32 cellular contexts compared by ENCODE assay signal in genomic region chr17:66491665-66492064, GRCh38.
A peak's percentile ranks its signal among the peaks of the same experiment; 100 is the strongest.
DNase-seq lines count a peak whose midpoint lies in the region; ATAC-seq, FAIRE-seq and TF ChIP-seq lines count a peak whose summit lies in the region.
"Had no signal": no experiment of that assay in that cellular context is flagged by ENCODE, and none has a peak within 500 bp of the region (broad histone marks: within the 10 kb centered on the region; RNA-seq: fewer than 3 reads in every experiment).

No MANE protein-coding gene starts in this region.

- H3K9me3 ChIP-seq in SK-N-SH (no peaks in the 10 kb centered on the region), heart right ventricle (no peaks in the 10 kb centered on the region)
- no peaks in the 10 kb centered on the region for H3K9me3 ChIP-seq in CD8-positive, alpha-beta T cell (ENCODE audit: low read length)
- H3K9me3 ChIP-seq: adrenal gland, left ventricle myocardium inferior, testis had no signal

- peak overlapping the region; percentile 72; the same call in 1 of the 2 replicates for H3K4me2 ChIP-seq in SK-N-SH

- H3K36me3 Mint-ChIP-seq in CD8-positive, alpha-beta T cell: peaks cover 24% of the 10 kb centered on the region
- H3K36me3 Mint-ChIP-seq in activated CD8-positive, alpha-beta T cell treated with anti-CD3 and anti-CD28 coated beads for 36 hours (ENCODE audit: low read depth): peaks cover 29% of the 10 kb centered on the region
- H3K36me3 Mint-ChIP-seq: naive B cell; stimulated activated memory B cell treated with anti-CD40 and anti-IgM and Interleukin-4, amounts not matched to agents 10 μg/mL and 1 μg/mL and 100 μg/mL, for 72 hours had no signal

- intact Hi-C loops in CD8-positive, alpha-beta T cell (cut with DNase I, micrococcal nuclease): no loop called here
- intact Hi-C loops in activated CD8-positive, alpha-beta T cell treated with anti-CD3 and anti-CD28 coated beads for 36 hours (cut with micrococcal nuclease): no loop called here
- intact Hi-C loops in heart right ventricle (cut with DNase I): no loop called here

- no peak overlapping the region for H3K4me3 Mint-ChIP-seq in CD8-positive, alpha-beta T cell
- no peak overlapping the region for H3K4me3 Mint-ChIP-seq in activated CD8-positive, alpha-beta T cell treated with anti-CD3 and anti-CD28 coated beads for 36 hours
- H3K4me3 Mint-ChIP-seq: CD8-positive, alpha-beta memory T cell; IgD-negative memory B cell; naive B cell; stimulated activated memory B cell treated with anti-CD40 and anti-IgM and Interleukin-4, amounts not matched to agents 10 μg/mL and 1 μg/mL and 100 μg/mL, for 72 hours had no signal

- peaks cover 0 to 20% of the 10 kb centered on the region in 2 experiments for H3K36me3 ChIP-seq in SK-N-SH (replicated peaks in 1 of 2; ENCODE audit: control insufficient read depth in 1 of 2, insufficient read depth in 2 of 2, low read length in 1 of 2)
- H3K36me3 ChIP-seq in CD8-positive, alpha-beta T cell (ENCODE audit: insufficient read depth, low read length): no peaks in the 10 kb centered on the region
- H3K36me3 ChIP-seq in heart right ventricle: no peaks in the 10 kb centered on the region
- H3K36me3 ChIP-seq: adrenal gland, brain microvascular endothelial cell, left ventricle myocardium inferior had no signal

- no peak for TF ChIP-seq RAD21 in SK-N-SH (IDR thresholded peaks at IDR 0.05; ENCODE audit: low read length)

- H3K4me3 ChIP-seq in SK-N-SH (ENCODE audit: low read depth in 2 of 2, low read length in 1 of 2) (no peak overlapping the region), heart right ventricle (no peak overlapping the region)
- H3K4me3 ChIP-seq in CD8-positive, alpha-beta T cell (ENCODE audit: low read depth, low read length): no peak overlapping the region
- H3K4me3 ChIP-seq: adrenal gland, dorsolateral prefrontal cortex, left ventricle myocardium inferior, testis had no signal

- H3K9me2 ChIP-seq in SK-N-SH: no peaks in the 10 kb centered on the region

- peaks cover 87% of the 10 kb centered on the region for H3K79me2 ChIP-seq in SK-N-SH (ENCODE audit: insufficient read depth)

- H3K27ac ChIP-seq in SK-N-SH (ENCODE audit: low read depth in 2 of 2, low read length in 1 of 2) (peak overlapping the region in 1 of 2 experiments; percentile 94; a peak in 2 of 4 replicates), heart right ventricle (no peak overlapping the region)
- H3K27ac ChIP-seq in CD8-positive, alpha-beta T cell (ENCODE audit: low read depth, low read length): no peak overlapping the region
- H3K27ac ChIP-seq: 22Rv1, brain microvascular endothelial cell, left ventricle myocardium inferior, testis had no signal

- H3K4me1 ChIP-seq in SK-N-SH (ENCODE audit: control insufficient read depth in 1 of 2, insufficient read depth in 2 of 2, low read depth in 1 of 2, low read length in 1 of 2) (peaks cover 20 to 44% of the 10 kb centered on the region in 2 experiments), heart right ventricle (peaks cover 0 to 19% (median 0%) of the 10 kb centered on the region in 9 donors)
- peaks cover 28% of the 10 kb centered on the region for H3K4me1 ChIP-seq in CD8-positive, alpha-beta T cell (ENCODE audit: insufficient read depth, low read length)
- H3K4me1 ChIP-seq: left ventricle myocardium inferior had no signal

- DNase-seq in SK-N-SH: no peak
- no peak for DNase-seq in CD8-positive, alpha-beta T cell
- DNase-seq in activated CD8-positive, alpha-beta T cell treated with anti-CD3 and anti-CD28 coated beads for 36 hours: no peak
- no peak for DNase-seq in left lobe of liver (ENCODE audit: low spot score)
- DNase-seq in heart right ventricle: no peak
- no peak for DNase-seq in C1 segment of cervical spinal cord (lab: John Stamatoyannopoulos, UW)
- no peak for DNase-seq in GM19239 (ENCODE audit: insufficient read length, low spot score)
- DNase-seq: activated CD4-positive, CD25-positive, alpha-beta regulatory T cell treated with anti-CD3 and anti-CD28 coated beads, Interleukin-2, amount 50 U/mL, for 72 hours; activated effector memory CD4-positive, alpha-beta T cell treated with Interleukin-2 at 50 U/mL for 16 hours; brain microvascular endothelial cell; CD8-positive, alpha-beta memory T cell; DMS 273 treated with DMSO at 0.1 percent for 48 hours; dorsolateral prefrontal cortex; left ventricle myocardium inferior; naive B cell; NCI-H1105; NCI-H2029; NCI-H524 treated with DMSO at 0.1 percent for 48 hours; NK-92 treated with Interleukin-12 subunit alpha and Interleukin-12 subunit beta, amount 100 ng/mL, for 24 hours; Right ventricle myocardium superior; stimulated activated CD4-positive, alpha-beta T cell treated with anti-CD3 and anti-CD28 coated beads, Interleukin-12 subunit alpha, Interleukin-12 subunit beta, amount 100 ng/mL, for 4 hours; stimulated activated CD4-positive, alpha-beta T cell treated with anti-CD3 and anti-CD28 coated beads, Interleukin-4, amount 100 ng/mL, for 1 hour; SW 1271; testis had no signal

- H3K27ac Mint-ChIP-seq in CD8-positive, alpha-beta T cell: peak overlapping the region; percentile 23
- peak overlapping the region; percentile 82 for H3K27ac Mint-ChIP-seq in activated CD8-positive, alpha-beta T cell treated with anti-CD3 and anti-CD28 coated beads for 36 hours
- H3K27ac Mint-ChIP-seq: IgD-negative memory B cell; naive B cell; progenitor cell of endocrine pancreas; stimulated activated memory B cell treated with anti-CD40 and anti-IgM and Interleukin-4, amounts not matched to agents 10 μg/mL and 1 μg/mL and 100 μg/mL, for 72 hours had no signal

- FAIRE-seq in GM19239 (lab: Jason Lieb, UNC): no peak
- FAIRE-seq: endothelial cell of umbilical vein, GM12891 had no signal

- H3K9me3 Mint-ChIP-seq in CD8-positive, alpha-beta T cell: no peaks in the 10 kb centered on the region
- H3K9me3 Mint-ChIP-seq in activated CD8-positive, alpha-beta T cell treated with anti-CD3 and anti-CD28 coated beads for 36 hours: no peaks in the 10 kb centered on the region
- H3K9me3 Mint-ChIP-seq: CD8-positive, alpha-beta memory T cell; naive B cell had no signal

- ATAC-seq in SK-N-SH treated with all-trans-retinoic acid at 6 μM for 48 hours: no peak
- ATAC-seq in CD8-positive, alpha-beta T cell: no peak
- no peak for ATAC-seq in activated CD8-positive, alpha-beta T cell treated with anti-CD3 and anti-CD28 coated beads for 36 hours
- peak; percentile 50 for ATAC-seq in left lobe of liver
- no peak for ATAC-seq in heart right ventricle
- ATAC-seq: stimulated activated memory B cell treated with anti-CD40 and anti-IgM and Interleukin-4, amounts not matched to agents 10 μg/mL and 1 μg/mL and 100 μg/mL, for 72 hours had no signal

- H3K4me1 Mint-ChIP-seq in CD8-positive, alpha-beta T cell (ENCODE audit: low read depth): peaks cover 66% of the 10 kb centered on the region
- peaks cover 67% of the 10 kb centered on the region for H3K4me1 Mint-ChIP-seq in activated CD8-positive, alpha-beta T cell treated with anti-CD3 and anti-CD28 coated beads for 36 hours (ENCODE audit: low read depth)
- H3K4me1 Mint-ChIP-seq: IgD-negative memory B cell; naive B cell; stimulated activated memory B cell treated with anti-CD40 and anti-IgM and Interleukin-4, amounts not matched to agents 10 μg/mL and 1 μg/mL and 100 μg/mL, for 72 hours had no signal

- H2AFZ ChIP-seq in SK-N-SH (ENCODE audit: low read depth): no peak overlapping the region

- no peak overlapping the region for H3K9ac ChIP-seq in SK-N-SH

- TF ChIP-seq CTCF in SK-N-SH (IDR thresholded peaks at IDR 0.05) (no peak), heart right ventricle (IDR thresholded peaks at IDR 0.05) (no peak)
- no peak for TF ChIP-seq CTCF in CD8-positive, alpha-beta T cell (IDR thresholded peaks at IDR 0.05)
- TF ChIP-seq CTCF in activated CD8-positive, alpha-beta T cell treated with anti-CD3 and anti-CD28 coated beads for 36 hours (IDR thresholded peaks at IDR 0.05): no peak

- CTCF ChIA-PET in SK-N-SH (lab: Yijun Ruan, JAX): interaction anchor here (1.7 to 2.1 kb wide), 2 partner anchors 11 to 17 kb away, joined by 7 read pairs; no protein-coding TSS in a partner anchor
- CTCF ChIA-PET in CD8-positive, alpha-beta T cell (lab: Charles Lee): interaction anchor here (1.3 kb wide), 1 partner anchor 12 kb away, joined by 3 read pairs; no protein-coding TSS in a partner anchor
- CTCF ChIA-PET in activated CD8-positive, alpha-beta T cell treated with anti-CD3 and anti-CD28 coated beads for 36 hours (lab: Charles Lee): no interaction called here

- no peaks in the 10 kb centered on the region for H3K27me3 Mint-ChIP-seq in CD8-positive, alpha-beta T cell (ENCODE audit: low read depth)
- no peaks in the 10 kb centered on the region for H3K27me3 Mint-ChIP-seq in activated CD8-positive, alpha-beta T cell treated with anti-CD3 and anti-CD28 coated beads for 36 hours
- H3K27me3 Mint-ChIP-seq: CD8-positive, alpha-beta memory T cell; progenitor cell of endocrine pancreas; stimulated activated memory B cell treated with anti-CD40 and anti-IgM and Interleukin-4, amounts not matched to agents 10 μg/mL and 1 μg/mL and 100 μg/mL, for 72 hours had no signal

- 0 out of 2 replicates have a peak, but pooled peaks cover 5% of the 10 kb centered on the region for H4K20me1 ChIP-seq in SK-N-SH (ENCODE audit: insufficient read depth)

- 98% methylated on average over 3 of the region's 3 CpGs for WGBS in SK-N-SH (ENCODE audit: low lambda C conversion rate)
- WGBS in heart right ventricle, 2 donors: 83 to 89% methylated on average over 3 of the region's 3 CpGs

- H3K27me3 ChIP-seq in SK-N-SH (ENCODE audit: insufficient read depth) (no peaks in the 10 kb centered on the region), heart right ventricle (no peaks in the 10 kb centered on the region)
- no peaks in the 10 kb centered on the region for H3K27me3 ChIP-seq in CD8-positive, alpha-beta T cell (ENCODE audit: insufficient read depth, low read length)
- H3K27me3 ChIP-seq: adrenal gland, brain microvascular endothelial cell, dorsolateral prefrontal cortex, testis had no signal

- no peak for TF ChIP-seq EP300 in SK-N-SH (IDR thresholded peaks at IDR 0.05; ENCODE audit: borderline replicate concordance in 1 of 2, low read depth in 1 of 2, low read length in 1 of 2)

- POLR2A ChIA-PET in SK-N-SH (lab: Yijun Ruan, JAX): no interaction called here
- POLR2A ChIA-PET in CD8-positive, alpha-beta T cell (lab: Charles Lee): no interaction called here
- POLR2A ChIA-PET in activated CD8-positive, alpha-beta T cell treated with anti-CD3 and anti-CD28 coated beads for 36 hours (lab: Charles Lee): interaction anchor here (0.8 to 1.8 kb wide), 2 partner anchors 17 to 19 kb away, joined by 4 read pairs; no protein-coding TSS in a partner anchor

- peaks cover 50% of the 10 kb centered on the region for H3F3A ChIP-seq in SK-N-SH (replicated peaks; ENCODE audit: insufficient read depth)

TF ChIP-seq in SK-N-SH treated with all-trans-retinoic acid at 6 μM for 48 hours, 23 proteins besides CTCF, POLR2A, EP300 and RAD21 (continues in another document):
- TF ChIP-seq TOX (CRISPR knock-in tag; IDR thresholded peaks at IDR 0.05; ENCODE audit: borderline replicate concordance) (no peak), ZNF565 (CRISPR knock-in tag; conservative IDR thresholded peaks at IDR 0.05; ENCODE audit: low read depth) (no peak), SNAI2 (CRISPR knock-in tag; IDR thresholded peaks at IDR 0.05) (no peak), BACH2 (CRISPR knock-in tag; IDR thresholded peaks at IDR 0.05; ENCODE audit: borderline replicate concordance) (no peak), ZFP3 (CRISPR knock-in tag; IDR thresholded peaks at IDR 0.05) (no peak), GLIS3 (CRISPR knock-in tag; IDR thresholded peaks at IDR 0.05) (no peak)
